Comparison of ENCODE assay signal across 9 cellular contexts in genomic region chr13:49219647-49220034, GRCh38. TPM values are rescaled to one million over a fixed set of nuclear protein-coding genes. Genes with fewer than 3 reads are reported as not detected.
DNase-seq lines count a peak whose midpoint lies in the region; ATAC-seq and TF ChIP-seq lines count a peak whose summit lies in the region.
"Had no signal": no experiment of that assay in that cellular context is flagged by ENCODE, and none has a peak within 500 bp of the region (broad histone marks: within the 10 kb centered on the region; RNA-seq: fewer than 3 reads in every experiment).

No MANE protein-coding gene starts in this region.

- TF ChIP-seq CTCF in fibroblast of the aortic adventitia (IDR thresholded peaks at IDR 0.05; ENCODE audit: insufficient read depth, low read length) = no peak
- no peak for TF ChIP-seq CTCF in sigmoid colon (IDR thresholded peaks at IDR 0.05)

- H3K9me3 ChIP-seq in sigmoid colon = no peaks in the 10 kb centered on the region

- 17 to 21% methylated on average over 17 of the region's 17 CpGs for WGBS in sigmoid colon, 2 donors

- TF ChIP-seq POLR2A in sigmoid colon (IDR thresholded peaks at IDR 0.05) = no peak

- H3K27ac ChIP-seq in sigmoid colon = no peak overlapping the region

- H3K4me3 ChIP-seq in GM08714 (ENCODE audit: low read length) = peak overlapping the region; percentile 9; the same call in 1 of the 2 replicates
- no peak overlapping the region for H3K4me3 ChIP-seq in fibroblast of the aortic adventitia (ENCODE audit: low read depth, low read length)
- peak overlapping the region; percentile 16 to 52 (median 44) for H3K4me3 ChIP-seq in sigmoid colon

- peaks cover 0 to 23% (median 18%) of the 10 kb centered on the region in 4 donors for H3K4me1 ChIP-seq in sigmoid colon

- no peak for ATAC-seq in GM21576 (IDR thresholded peaks at IDR 0.05; ENCODE audit: unreplicated experiment)

- peak; percentile 36 for DNase-seq in RPMI7951 (ENCODE audit: low read depth)
- peak; percentile 15 for DNase-seq in fibroblast of the aortic adventitia (ENCODE audit: low read depth)
- no peak for DNase-seq in sigmoid colon
- DNase-seq in central memory CD4-positive, alpha-beta T cell = no peak
- DNase-seq in AG20443 (ENCODE audit: low spot score) = no peak
- no peak for DNase-seq in head of caudate nucleus

- no peak for TF ChIP-seq EP300 in sigmoid colon (IDR thresholded peaks at IDR 0.05)

- intact Hi-C loops in sigmoid colon (cut with DNase I) (no loop called here), head of caudate nucleus (cut with DNase I) (no loop called here)

- H3K27me3 ChIP-seq in sigmoid colon = peaks cover 21 to 60% (median 46%) of the 10 kb centered on the region in 3 donors

- no peaks in the 10 kb centered on the region for H3K36me3 ChIP-seq in sigmoid colon

RNA-seq across cellular contexts. Expression of gene MLNR, which starts 0.5 kb away (rescaled TPM):
- total RNA-seq in RPMI7951 (2014; rRNA removed; shearing (Covaris generic)) = not detected in 2 replicates
- total RNA-seq in fibroblast of the aortic adventitia (ENCODE audit: low replicate concordance) = not detected in 2 replicates
- total RNA-seq in sigmoid colon = under 1 TPM in 1 of 4 donors, not detected in 3; 0.71 TPM
- polyA plus RNA-seq in sigmoid colon = not detected
- total RNA-seq: SK-MEL-5 had no signal

RNA-seq across cellular contexts. Expression of gene CDADC1, which starts 28.1 kb away (rescaled TPM):
- 3.8 and 4.3 TPM in 2 replicates for total RNA-seq in RPMI7951 (2014; rRNA removed; shearing (Covaris generic))
- 3.8 and 9.1 TPM in 2 replicates for total RNA-seq in fibroblast of the aortic adventitia (ENCODE audit: low replicate concordance)
- 10 to 100 TPM in 1 of 4 donors, 1 to 10 TPM in 3; 6.5 to 12.2 (median 8.1) TPM for total RNA-seq in sigmoid colon
- polyA plus RNA-seq in sigmoid colon = 1 to 10 TPM; 2.4 to 4.5 (median 3.5) TPM

Comparison
In these comparisons a context has a peak if more than half of its experiments do, and no peak if none do; other contexts are left out.
1. DNase-seq: peak in RPMI7951 (single experiment) and fibroblast of the aortic adventitia (single experiment); none in sigmoid colon (single experiment), central memory CD4-positive, alpha-beta T cell (single experiment), AG20443 (single experiment) and head of caudate nucleus (0 of 42).